34 cellular contexts compared by ENCODE assay signal in the genomic region with DNA sequence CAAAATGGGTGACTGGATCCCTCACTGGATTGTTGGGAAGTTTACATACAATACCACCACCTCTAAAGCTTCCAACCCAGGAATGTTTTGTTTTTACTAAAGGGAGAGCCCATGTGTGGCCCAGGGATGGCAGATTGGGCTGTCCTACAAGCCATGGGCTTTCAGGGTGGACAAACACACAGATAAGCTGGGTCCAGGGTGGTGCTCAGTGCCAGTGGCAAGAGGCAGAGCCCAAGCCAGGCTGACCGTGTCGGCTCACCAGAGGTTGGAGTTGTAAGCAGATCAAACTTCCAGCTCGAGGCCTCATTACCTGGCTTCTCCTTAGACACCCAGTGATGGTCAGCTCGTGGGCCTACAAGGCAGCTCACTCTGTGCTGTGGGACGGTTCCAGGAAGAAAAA. TPM values are rescaled to one million over a fixed set of nuclear protein-coding genes. Genes with fewer than 3 reads are reported as not detected.
"Had no signal": no experiment of that assay in that cellular context is flagged by ENCODE, and none has a peak within 500 bp of the region (broad histone marks: within the 10 kb centered on the region; RNA-seq: fewer than 3 reads in every experiment).

No MANE protein-coding gene starts in this region.

- DNase-seq: Karpas-422, Kasumi-1, KBM-7, KG1, MM.1S, MV-4-11, NCI-H1048, NCI-H1092, NCI-H1105, NCI-H1105 treated with DMSO at 0.1 percent for 48 hours, NCI-H1417 treated with DMSO at 0.1 percent for 48 hours, NCI-H1436, NCI-H1436 treated with DMSO at 0.1 percent for 48 hours, NCI-H146, NCI-H1694, NCI-H1694 treated with DMSO at 0.1 percent for 48 hours, NCI-H187, NCI-H187 treated with DMSO at 0.1 percent for 48 hours, NCI-H1930, NCI-H2029, NCI-H2029 treated with DMSO at 0.1 percent for 48 hours, NCI-H2081, NCI-H2081 treated with DMSO at 0.1 percent for 48 hours, NCI-H2107, NCI-H2171, NCI-H2171 treated with DMSO at 0.1 percent for 48 hours, NCI-H2227 treated with DMSO at 0.1 percent for 48 hours, NCI-H226, NCI-H345, NCI-H446, NCI-H446 treated with DMSO at 0.1 percent for 48 hours, NCI-H510A had no signal

- H3K27ac ChIP-seq: KMS-11 had no signal

- H3K4me2 ChIP-seq: KMS-11 had no signal

- H3K9ac ChIP-seq: KMS-11 had no signal

RNA-seq across cellular contexts. Expression of a gene that starts 52.3 kb away (rescaled TPM):
- total RNA-seq: M059J had no signal
